ENCODE assay signal across 2 cellular contexts in the genomic region with DNA sequence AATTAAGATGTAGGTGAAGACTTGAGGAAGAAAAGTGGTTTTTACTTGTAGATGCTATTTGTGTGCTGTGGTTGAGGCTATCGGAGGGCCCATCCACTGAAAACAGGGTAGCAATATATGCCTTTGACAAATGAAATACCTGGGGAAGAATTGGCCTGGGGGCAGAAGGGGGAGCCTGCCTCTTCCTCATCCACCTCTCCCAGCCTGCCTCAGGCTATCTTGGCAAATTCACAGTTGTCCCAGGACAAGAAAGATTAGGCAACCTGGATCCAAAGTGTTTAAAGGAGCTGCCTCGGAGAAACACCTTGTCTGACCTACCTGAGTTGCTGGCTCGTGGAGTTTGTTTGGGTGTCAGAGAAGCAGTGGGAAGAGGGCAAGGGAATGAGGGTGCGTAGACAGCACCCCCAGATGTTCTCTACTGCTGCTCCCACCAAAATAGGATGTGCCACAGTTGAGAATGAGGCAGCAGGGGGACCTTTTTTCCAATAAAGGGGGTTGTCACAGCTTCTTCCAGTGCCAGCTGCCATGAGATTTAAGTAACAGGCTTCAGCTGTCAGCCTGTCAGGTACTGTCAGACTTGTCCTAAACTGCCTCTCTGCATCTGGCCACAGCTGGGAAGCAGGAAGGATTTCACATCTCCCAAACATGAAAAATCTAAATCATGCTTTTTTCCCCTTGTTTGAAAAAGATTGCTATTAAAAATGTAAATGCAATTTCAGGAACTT.
TF ChIP-seq lines count a peak whose summit lies in the region.

No MANE protein-coding gene starts in this region.

TF ChIP-seq in liver, 16 proteins besides CTCF, POLR2A, EP300 and RAD21:
- TF ChIP-seq, protein P1, sequence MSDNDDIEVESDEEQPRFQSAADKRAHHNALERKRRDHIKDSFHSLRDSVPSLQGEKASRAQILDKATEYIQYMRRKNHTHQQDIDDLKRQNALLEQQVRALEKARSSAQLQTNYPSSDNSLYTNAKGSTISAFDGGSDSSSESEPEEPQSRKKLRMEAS (IDR thresholded peaks at IDR 0.05): no peak
- no peak for TF ChIP-seq JUND (IDR thresholded peaks at IDR 0.05)
- TF ChIP-seq, protein P2, sequence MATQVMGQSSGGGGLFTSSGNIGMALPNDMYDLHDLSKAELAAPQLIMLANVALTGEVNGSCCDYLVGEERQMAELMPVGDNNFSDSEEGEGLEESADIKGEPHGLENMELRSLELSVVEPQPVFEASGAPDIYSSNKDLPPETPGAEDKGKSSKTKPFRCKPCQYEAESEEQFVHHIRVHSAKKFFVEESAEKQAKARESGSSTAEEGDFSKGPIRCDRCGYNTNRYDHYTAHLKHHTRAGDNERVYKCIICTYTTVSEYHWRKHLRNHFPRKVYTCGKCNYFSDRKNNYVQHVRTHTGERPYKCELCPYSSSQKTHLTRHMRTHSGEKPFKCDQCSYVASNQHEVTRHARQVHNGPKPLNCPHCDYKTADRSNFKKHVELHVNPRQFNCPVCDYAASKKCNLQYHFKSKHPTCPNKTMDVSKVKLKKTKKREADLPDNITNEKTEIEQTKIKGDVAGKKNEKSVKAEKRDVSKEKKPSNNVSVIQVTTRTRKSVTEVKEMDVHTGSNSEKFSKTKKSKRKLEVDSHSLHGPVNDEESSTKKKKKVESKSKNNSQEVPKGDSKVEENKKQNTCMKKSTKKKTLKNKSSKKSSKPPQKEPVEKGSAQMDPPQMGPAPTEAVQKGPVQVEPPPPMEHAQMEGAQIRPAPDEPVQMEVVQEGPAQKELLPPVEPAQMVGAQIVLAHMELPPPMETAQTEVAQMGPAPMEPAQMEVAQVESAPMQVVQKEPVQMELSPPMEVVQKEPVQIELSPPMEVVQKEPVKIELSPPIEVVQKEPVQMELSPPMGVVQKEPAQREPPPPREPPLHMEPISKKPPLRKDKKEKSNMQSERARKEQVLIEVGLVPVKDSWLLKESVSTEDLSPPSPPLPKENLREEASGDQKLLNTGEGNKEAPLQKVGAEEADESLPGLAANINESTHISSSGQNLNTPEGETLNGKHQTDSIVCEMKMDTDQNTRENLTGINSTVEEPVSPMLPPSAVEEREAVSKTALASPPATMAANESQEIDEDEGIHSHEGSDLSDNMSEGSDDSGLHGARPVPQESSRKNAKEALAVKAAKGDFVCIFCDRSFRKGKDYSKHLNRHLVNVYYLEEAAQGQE (IDR thresholded peaks at IDR 0.05): no peak
- no peak for TF ChIP-seq FOXA1 (IDR thresholded peaks at IDR 0.05)

TF ChIP-seq in HepG2, 621 proteins besides CTCF, POLR2A, EP300 and RAD21:
- TF ChIP-seq ZBTB20 (CRISPR knock-in tag; IDR thresholded peaks at IDR 0.05; ENCODE audit: borderline replicate concordance, low read depth) (no peak), ZEB1 (IDR thresholded peaks at IDR 0.05; ENCODE audit: insufficient replicate concordance, low read depth) (no peak), MBNL3 (CRISPR knock-in tag; conservative IDR thresholded peaks at IDR 0.05) (no peak)
- TF ChIP-seq, protein P3, sequence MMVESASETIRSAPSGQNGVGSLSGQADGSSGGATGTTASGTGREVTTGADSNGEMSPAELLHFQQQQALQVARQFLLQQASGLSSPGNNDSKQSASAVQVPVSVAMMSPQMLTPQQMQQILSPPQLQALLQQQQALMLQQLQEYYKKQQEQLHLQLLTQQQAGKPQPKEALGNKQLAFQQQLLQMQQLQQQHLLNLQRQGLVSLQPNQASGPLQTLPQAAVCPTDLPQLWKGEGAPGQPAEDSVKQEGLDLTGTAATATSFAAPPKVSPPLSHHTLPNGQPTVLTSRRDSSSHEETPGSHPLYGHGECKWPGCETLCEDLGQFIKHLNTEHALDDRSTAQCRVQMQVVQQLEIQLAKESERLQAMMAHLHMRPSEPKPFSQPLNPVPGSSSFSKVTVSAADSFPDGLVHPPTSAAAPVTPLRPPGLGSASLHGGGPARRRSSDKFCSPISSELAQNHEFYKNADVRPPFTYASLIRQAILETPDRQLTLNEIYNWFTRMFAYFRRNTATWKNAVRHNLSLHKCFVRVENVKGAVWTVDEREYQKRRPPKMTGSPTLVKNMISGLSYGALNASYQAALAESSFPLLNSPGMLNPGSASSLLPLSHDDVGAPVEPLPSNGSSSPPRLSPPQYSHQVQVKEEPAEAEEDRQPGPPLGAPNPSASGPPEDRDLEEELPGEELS (CRISPR knock-in tag; IDR thresholded peaks at IDR 0.05): no peak
- TF ChIP-seq, protein P4, sequence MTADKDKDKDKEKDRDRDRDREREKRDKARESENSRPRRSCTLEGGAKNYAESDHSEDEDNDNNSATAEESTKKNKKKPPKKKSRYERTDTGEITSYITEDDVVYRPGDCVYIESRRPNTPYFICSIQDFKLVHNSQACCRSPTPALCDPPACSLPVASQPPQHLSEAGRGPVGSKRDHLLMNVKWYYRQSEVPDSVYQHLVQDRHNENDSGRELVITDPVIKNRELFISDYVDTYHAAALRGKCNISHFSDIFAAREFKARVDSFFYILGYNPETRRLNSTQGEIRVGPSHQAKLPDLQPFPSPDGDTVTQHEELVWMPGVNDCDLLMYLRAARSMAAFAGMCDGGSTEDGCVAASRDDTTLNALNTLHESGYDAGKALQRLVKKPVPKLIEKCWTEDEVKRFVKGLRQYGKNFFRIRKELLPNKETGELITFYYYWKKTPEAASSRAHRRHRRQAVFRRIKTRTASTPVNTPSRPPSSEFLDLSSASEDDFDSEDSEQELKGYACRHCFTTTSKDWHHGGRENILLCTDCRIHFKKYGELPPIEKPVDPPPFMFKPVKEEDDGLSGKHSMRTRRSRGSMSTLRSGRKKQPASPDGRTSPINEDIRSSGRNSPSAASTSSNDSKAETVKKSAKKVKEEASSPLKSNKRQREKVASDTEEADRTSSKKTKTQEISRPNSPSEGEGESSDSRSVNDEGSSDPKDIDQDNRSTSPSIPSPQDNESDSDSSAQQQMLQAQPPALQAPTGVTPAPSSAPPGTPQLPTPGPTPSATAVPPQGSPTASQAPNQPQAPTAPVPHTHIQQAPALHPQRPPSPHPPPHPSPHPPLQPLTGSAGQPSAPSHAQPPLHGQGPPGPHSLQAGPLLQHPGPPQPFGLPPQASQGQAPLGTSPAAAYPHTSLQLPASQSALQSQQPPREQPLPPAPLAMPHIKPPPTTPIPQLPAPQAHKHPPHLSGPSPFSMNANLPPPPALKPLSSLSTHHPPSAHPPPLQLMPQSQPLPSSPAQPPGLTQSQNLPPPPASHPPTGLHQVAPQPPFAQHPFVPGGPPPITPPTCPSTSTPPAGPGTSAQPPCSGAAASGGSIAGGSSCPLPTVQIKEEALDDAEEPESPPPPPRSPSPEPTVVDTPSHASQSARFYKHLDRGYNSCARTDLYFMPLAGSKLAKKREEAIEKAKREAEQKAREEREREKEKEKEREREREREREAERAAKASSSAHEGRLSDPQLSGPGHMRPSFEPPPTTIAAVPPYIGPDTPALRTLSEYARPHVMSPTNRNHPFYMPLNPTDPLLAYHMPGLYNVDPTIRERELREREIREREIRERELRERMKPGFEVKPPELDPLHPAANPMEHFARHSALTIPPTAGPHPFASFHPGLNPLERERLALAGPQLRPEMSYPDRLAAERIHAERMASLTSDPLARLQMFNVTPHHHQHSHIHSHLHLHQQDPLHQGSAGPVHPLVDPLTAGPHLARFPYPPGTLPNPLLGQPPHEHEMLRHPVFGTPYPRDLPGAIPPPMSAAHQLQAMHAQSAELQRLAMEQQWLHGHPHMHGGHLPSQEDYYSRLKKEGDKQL (CRISPR knock-in tag; IDR thresholded peaks at IDR 0.05; ENCODE audit: low read depth): no peak
- TF ChIP-seq, protein P5, sequence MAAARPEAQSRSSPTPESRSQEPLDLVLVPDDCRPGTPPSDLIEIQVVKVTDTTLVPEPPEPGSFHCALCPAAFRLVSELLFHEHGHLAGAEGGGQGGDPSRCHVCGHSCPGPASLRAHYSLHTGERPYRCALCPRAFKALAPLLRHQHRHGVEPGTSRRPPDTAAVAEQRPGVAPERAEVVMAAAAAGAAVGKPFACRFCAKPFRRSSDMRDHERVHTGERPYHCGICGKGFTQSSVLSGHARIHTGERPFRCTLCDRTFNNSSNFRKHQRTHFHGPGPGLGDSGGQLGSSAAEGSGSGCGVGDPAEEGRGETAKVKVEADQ (CRISPR knock-in tag; IDR thresholded peaks at IDR 0.05; ENCODE audit: borderline replicate concordance): no peak
